ENCODE assay signal across 8 cellular contexts in the genomic region with DNA sequence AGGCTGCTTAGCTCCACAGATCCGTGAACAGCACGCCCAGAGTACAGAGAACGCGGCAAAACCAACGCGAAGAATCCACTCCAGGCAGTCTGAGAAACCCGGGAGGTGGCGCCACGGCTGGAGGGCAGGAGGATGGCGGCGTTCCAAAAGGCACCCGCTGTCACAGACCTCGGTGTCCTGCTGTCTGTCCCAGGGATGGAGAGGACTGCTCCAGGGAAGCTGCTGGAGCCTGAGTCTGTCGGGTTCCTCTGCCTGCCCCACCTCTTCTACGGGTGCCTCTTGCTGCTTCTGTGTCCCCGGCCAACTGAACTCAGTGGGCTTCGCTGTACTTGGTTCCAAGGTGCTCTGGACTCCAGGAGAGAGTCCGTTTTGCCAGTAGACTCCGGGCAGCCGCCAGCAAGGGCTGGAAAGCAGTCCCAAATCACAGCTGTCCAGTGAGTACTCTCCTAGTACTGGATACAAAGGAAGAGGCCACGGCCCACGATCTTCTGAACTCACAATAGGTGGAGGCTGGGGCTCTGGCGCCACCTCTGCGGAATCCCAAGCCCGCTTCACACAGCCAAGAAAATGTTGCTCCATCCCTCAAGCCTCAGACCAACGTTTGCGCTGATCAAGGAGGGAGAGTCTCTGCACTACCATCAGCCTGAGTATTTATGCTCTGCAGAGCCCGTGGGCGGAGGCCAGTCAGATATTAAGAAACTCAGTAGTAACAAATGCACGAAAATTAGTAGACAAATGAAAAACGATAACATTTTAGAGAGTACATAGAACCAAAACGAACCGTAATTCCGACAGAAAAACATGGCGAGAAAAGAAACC. TPM values are rescaled to one million over a fixed set of nuclear protein-coding genes. Genes with fewer than 3 reads are reported as not detected.
A peak's percentile ranks its signal among the peaks of the same experiment; 100 is the strongest.
DNase-seq lines count a peak whose midpoint lies in the region; ATAC-seq and TF ChIP-seq lines count a peak whose summit lies in the region.

No MANE protein-coding gene starts in this region.

- peak; percentile 30 for ATAC-seq in gastroesophageal sphincter
- no peak for ATAC-seq in HG03457 (IDR thresholded peaks at IDR 0.05; ENCODE audit: unreplicated experiment)
- ATAC-seq in GM18519 (IDR thresholded peaks at IDR 0.05; ENCODE audit: low FRiP score, unreplicated experiment), result no peak

- no peak for TF ChIP-seq POLR2A in Peyer's patch (IDR thresholded peaks at IDR 0.05)
- peak in 1 of 2 donors; percentile 8 for TF ChIP-seq POLR2A in gastroesophageal sphincter (IDR thresholded peaks at IDR 0.05)

- H3K79me2 ChIP-seq in parathyroid adenoma, result no peaks in the 10 kb centered on the region

- peak; percentile 38; the same call in 1 of the 2 replicates for TF ChIP-seq RAD21 in Ishikawa (IDR thresholded peaks at IDR 0.05; ENCODE audit: low read depth)

- H2AFZ ChIP-seq in parathyroid adenoma, result no peak overlapping the region

- H3K9me3 ChIP-seq in Peyer's patch, result no peaks in the 10 kb centered on the region
- peaks cover 0 to 7% (median 0%) of the 10 kb centered on the region in 3 donors for H3K9me3 ChIP-seq in gastroesophageal sphincter
- H3K9me3 ChIP-seq in parathyroid adenoma (ENCODE audit: control insufficient read depth, low read length), result no peaks in the 10 kb centered on the region

- H3K9ac ChIP-seq in parathyroid adenoma, result no peak overlapping the region

- peak overlapping the region; percentile 48 for H3K4me2 ChIP-seq in parathyroid adenoma (ENCODE audit: low read length)

- no peak; the same call in 1 of the 2 replicates for TF ChIP-seq EP300 in Ishikawa (IDR thresholded peaks at IDR 0.05; ENCODE audit: borderline replicate concordance)
- TF ChIP-seq EP300 in gastroesophageal sphincter (IDR thresholded peaks at IDR 0.05), result no peak

- H3K4me3 ChIP-seq in Peyer's patch (peak overlapping the region; percentile 51 to 66 (median 61)), gastroesophageal sphincter (peak overlapping the region; percentile 63 to 87), parathyroid adenoma (ENCODE audit: low read depth, low read length) (peak overlapping the region; percentile 27)

- POLR2A ChIA-PET in GM10248 (lab: Yijun Ruan, JAX), result no interaction called here

- 24 to 42% methylated on average over 9 to 16 of the region's 35 CpGs for WGBS in gastroesophageal sphincter (ENCODE audit: low coverage in 1 of 2), 2 donors

- TF ChIP-seq CTCF in GM10248 (IDR thresholded peaks at IDR 0.05; ENCODE audit: control extremely low read depth, extremely low read depth, low read depth, missing control alignments) (peak; percentile 42), Peyer's patch (IDR thresholded peaks at IDR 0.05) (peak in 2 of 6 experiments; percentile 11 to 15), gastroesophageal sphincter (IDR thresholded peaks at IDR 0.05) (no peak), parathyroid adenoma (IDR thresholded peaks at IDR 0.05) (no peak)

- DNase-seq in GM10248 (ENCODE audit: extremely low spot score) (no peak), Peyer's patch (peak; percentile 74 to 86 (median 75))
- DNase-seq in activated effector memory CD4-positive, alpha-beta T cell treated with Interleukin-2 at 50 U/mL for 16 hours, result peak; percentile 60

- CTCF ChIA-PET in GM10248 (lab: Yijun Ruan, JAX), result interaction anchor here (0.9 to 4.5 kb wide), 9 partner anchors 21 to 131 kb away, joined by 3 to 58 read pairs (median 7); a partner anchor contains a TSS

- H3K27ac ChIP-seq in Peyer's patch, result peak overlapping the region; percentile 89 to 96 (median 94)
- peak overlapping the region in 3 of 4 donors; percentile 83 to 94 (median 89) for H3K27ac ChIP-seq in gastroesophageal sphincter
- H3K27ac ChIP-seq in parathyroid adenoma, result peak overlapping the region; percentile 98

- H3K36me3 ChIP-seq in Peyer's patch (no peaks in the 10 kb centered on the region), gastroesophageal sphincter (no peaks in the 10 kb centered on the region), parathyroid adenoma (ENCODE audit: control insufficient read depth, insufficient read depth, low read length) (no peaks in the 10 kb centered on the region)

- H3K27me3 ChIP-seq in Peyer's patch, result no peaks in the 10 kb centered on the region
- H3K27me3 ChIP-seq in gastroesophageal sphincter, result peaks cover 76% of the 10 kb centered on the region
- peaks cover 28% of the 10 kb centered on the region for H3K27me3 ChIP-seq in parathyroid adenoma (ENCODE audit: control insufficient read depth, insufficient read depth, low read length)

- H3K4me1 ChIP-seq in Peyer's patch (peaks cover 0 to 16% (median 0%) of the 10 kb centered on the region in 4 donors), gastroesophageal sphincter (peaks cover 0 to 63% (median 0%) of the 10 kb centered on the region in 3 donors), parathyroid adenoma (no peaks in the 10 kb centered on the region)

TF ChIP-seq in Ishikawa, 13 proteins besides CTCF, POLR2A, EP300 and RAD21:
- TF ChIP-seq, protein P1, sequence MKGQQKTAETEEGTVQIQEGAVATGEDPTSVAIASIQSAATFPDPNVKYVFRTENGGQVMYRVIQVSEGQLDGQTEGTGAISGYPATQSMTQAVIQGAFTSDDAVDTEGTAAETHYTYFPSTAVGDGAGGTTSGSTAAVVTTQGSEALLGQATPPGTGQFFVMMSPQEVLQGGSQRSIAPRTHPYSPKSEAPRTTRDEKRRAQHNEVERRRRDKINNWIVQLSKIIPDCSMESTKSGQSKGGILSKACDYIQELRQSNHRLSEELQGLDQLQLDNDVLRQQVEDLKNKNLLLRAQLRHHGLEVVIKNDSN (IDR thresholded peaks at IDR 0.05), result no peak
- TF ChIP-seq EGR1 (IDR thresholded peaks at IDR 0.05), result no peak
- TF ChIP-seq NFIC (IDR thresholded peaks at IDR 0.05), result peak; percentile 54; the same call in 1 of the 2 replicates
- TF ChIP-seq CEBPB (IDR thresholded peaks at IDR 0.05), result no peak
- TF ChIP-seq TEAD4 (IDR thresholded peaks at IDR 0.05), result peak; percentile 21; the same call in 1 of the 2 replicates

RNA-seq across cellular contexts. Expression of a gene that starts 0.4 kb away (rescaled TPM):
- total RNA-seq in Peyer's patch, result 10 to 100 TPM in 1 of 4 donors, 1 to 10 TPM in 3; 3.9 to 18.2 (median 5.8) TPM
- total RNA-seq in gastroesophageal sphincter, result 1 to 10 TPM; 1.2 to 5.1 (median 2.1) TPM
